ENCODE assay signal across 8 cellular contexts in the genomic region with DNA sequence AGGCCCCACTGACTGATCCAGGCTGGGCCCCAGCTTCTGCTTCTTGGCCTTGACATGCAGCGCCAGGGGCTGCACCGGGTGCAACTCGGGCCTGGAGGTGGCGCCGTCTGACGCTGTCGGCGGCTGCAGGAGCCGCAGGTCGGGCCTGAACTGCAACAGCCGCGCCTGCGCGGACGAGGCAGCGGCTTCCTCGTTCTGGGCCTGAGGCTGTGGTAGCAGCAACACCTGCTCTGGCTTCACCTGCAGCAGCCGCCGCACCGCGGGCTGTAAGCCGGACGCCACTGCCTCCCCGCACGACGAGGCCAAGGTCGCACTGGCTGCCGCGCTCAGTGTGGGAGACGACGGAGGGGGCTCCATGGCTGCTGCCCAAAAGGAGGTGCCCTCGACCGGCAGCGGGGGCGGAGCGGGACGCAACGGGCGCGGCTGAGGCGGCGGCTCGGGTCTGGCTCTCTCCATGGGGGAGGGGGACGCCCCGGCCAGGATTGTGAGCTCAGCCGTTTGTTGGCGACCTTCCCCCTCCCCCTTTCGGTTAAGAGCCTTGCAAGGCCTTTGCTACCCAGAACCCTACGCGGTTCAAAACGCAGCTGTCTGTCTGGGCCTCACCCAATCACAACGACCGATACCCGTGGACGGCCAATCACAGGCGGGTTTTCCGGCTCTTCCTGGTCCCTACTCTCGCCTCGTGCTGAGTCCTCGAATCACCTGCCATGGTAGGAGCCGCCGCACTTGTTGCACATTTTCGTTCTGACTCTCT. TPM values are rescaled to one million over a fixed set of nuclear protein-coding genes. Genes with fewer than 3 reads are reported as not detected.
DNase-seq lines count a peak whose midpoint lies in the region; ATAC-seq, FAIRE-seq and TF ChIP-seq lines count a peak whose summit lies in the region.

No MANE protein-coding gene starts in this region.

- no peaks in the 10 kb centered on the region for H3K36me3 ChIP-seq in bronchial epithelial cell (ENCODE audit: control insufficient read depth, insufficient read depth, low read length)
- no peaks in the 10 kb centered on the region for H3K36me3 ChIP-seq in left lung
- H3K36me3 ChIP-seq in HAP-1 (replicated peaks), result no peaks in the 10 kb centered on the region

- DNase-seq in COLO668 (lab: John Stamatoyannopoulos, UW; ENCODE audit: unreplicated experiment) (peak; percentile 81), T-helper 9 cell (peak; percentile 70), bronchial epithelial cell (ENCODE audit: low read depth) (peak; percentile 58), left lung (peak; percentile 86 to 94), HAP-1 (ENCODE audit: low spot score in 2 of 2) (no peak), 8988T (no peak)
- DNase-seq in stimulated activated CD8-positive, alpha-beta memory T cell treated with anti-CD3 and anti-CD28 coated beads, Interleukin-15, amount 100 ng/mL, for 1 hour (ENCODE audit: low read depth), result peak; percentile 49

- peak; percentile 72 for ATAC-seq in HG02642 (IDR thresholded peaks at IDR 0.05; ENCODE audit: poor library complexity, unreplicated experiment)
- peak; percentile 100 for ATAC-seq in left lung

- H3K9me3 ChIP-seq in left lung, result peaks cover 0 to 19% of the 10 kb centered on the region in 2 donors
- no peaks in the 10 kb centered on the region for H3K9me3 ChIP-seq in HAP-1

- no peak for FAIRE-seq in bronchial epithelial cell (lab: Jason Lieb, UNC)

- H3K4me3 ChIP-seq in bronchial epithelial cell (ENCODE audit: low read depth, low read length), result peak overlapping the region; percentile 33
- peak overlapping the region; percentile 44 to 47 for H3K4me3 ChIP-seq in left lung
- H3K4me3 ChIP-seq in HAP-1, result no peak overlapping the region

- peaks cover 0 to 5% of the 10 kb centered on the region in 2 donors for H3K4me1 ChIP-seq in left lung
- no peaks in the 10 kb centered on the region for H3K4me1 ChIP-seq in HAP-1

- H3K27me3 ChIP-seq in bronchial epithelial cell (ENCODE audit: control insufficient read depth, insufficient read depth, low read length), result no peaks in the 10 kb centered on the region
- H3K27me3 ChIP-seq in left lung, result peaks cover 0 to 13% of the 10 kb centered on the region in 2 donors
- no peaks in the 10 kb centered on the region; the same call in 1 of the 2 replicates for H3K27me3 ChIP-seq in HAP-1 (ENCODE audit: low read depth)

- no peak overlapping the region for H3K27ac ChIP-seq in left lung

- in situ Hi-C loops in HAP-1 (cut with MboI; ENCODE audit: low sequenced_read_pairs), result no loop called here

- intact Hi-C loops in left lung (cut with DNase I), result no loop called here

- TF ChIP-seq CTCF in bronchial epithelial cell (IDR thresholded peaks at IDR 0.05; ENCODE audit: insufficient read depth, low read length, severe bottlenecking), result peak; percentile 55
- TF ChIP-seq CTCF in left lung (IDR thresholded peaks at IDR 0.05), result peak; percentile 20 to 27

RNA-seq across cellular contexts. Expression of a gene that starts 0.4 kb away (rescaled TPM):
- total RNA-seq in bronchial epithelial cell (under 0.01 TPM in 1 of 2 replicates, not detected in the other), left lung (under 1 TPM in 1 of 2 donors, not detected in 1; 0.15 TPM)

RNA-seq across cellular contexts. Expression of a gene that starts 19.5 kb away (rescaled TPM):
- not detected in 2 replicates for total RNA-seq in bronchial epithelial cell
- not detected for total RNA-seq in left lung

Comparison
In these comparisons a context has a peak if more than half of its experiments do, and no peak if none do; other contexts are left out.
1. DNase-seq: peak in COLO668 (single experiment), T-helper 9 cell (single experiment), bronchial epithelial cell (single experiment), left lung (2 of 2) and stimulated activated CD8-positive, alpha-beta memory T cell treated with anti-CD3 and anti-CD28 coated beads, Interleukin-15, amount 100 ng/mL, for 1 hour (single experiment); none in HAP-1 (0 of 2) and 8988T (single experiment).